In genomic region chr20:13838664-13839063, GRCh38 we compare ENCODE assay signal across 18 cellular contexts. TPM values are rescaled to one million over a fixed set of nuclear protein-coding genes. Genes with fewer than 3 reads are reported as not detected.
DNase-seq lines count a peak whose midpoint lies in the region; ATAC-seq and TF ChIP-seq lines count a peak whose summit lies in the region.
"Had no signal": no experiment of that assay in that cellular context is flagged by ENCODE, and none has a peak within 500 bp of the region (broad histone marks: within the 10 kb centered on the region; RNA-seq: fewer than 3 reads in every experiment).

No MANE protein-coding gene starts in this region.

- H3K4me3 Mint-ChIP-seq in endodermal cell, result no peak overlapping the region

- no peak for TF ChIP-seq POLR2A in vagina (IDR thresholded peaks at IDR 0.05)

- H3K27me3 ChIP-seq in right cardiac atrium (ENCODE audit: control insufficient read depth, insufficient read depth), result peaks cover 3% of the 10 kb centered on the region
- peaks cover 100% of the 10 kb centered on the region for H3K27me3 ChIP-seq in endodermal cell (ENCODE audit: control insufficient read depth, insufficient read depth, low read length, poor library complexity, severe bottlenecking)
- H3K27me3 ChIP-seq in rectal smooth muscle tissue (ENCODE audit: control insufficient read depth, insufficient read depth, low read length), result no peaks in the 10 kb centered on the region
- no peaks in the 10 kb centered on the region for H3K27me3 ChIP-seq in vagina
- H3K27me3 ChIP-seq: MG63 had no signal

- H3K27ac ChIP-seq in right cardiac atrium (ENCODE audit: low read length), result no peak overlapping the region
- no peak overlapping the region for H3K27ac ChIP-seq in endodermal cell (ENCODE audit: low read depth, low read length)
- H3K27ac ChIP-seq in rectal smooth muscle tissue (ENCODE audit: low read depth, low read length), result peak overlapping the region; percentile 27
- peak overlapping the region; percentile 10 for H3K27ac ChIP-seq in vagina
- H3K27ac ChIP-seq: PC-9 had no signal

- DNase-seq in Right ventricle myocardium superior (no peak), right cardiac atrium (no peak), endodermal cell (no peak), vagina (ENCODE audit: extremely low spot score in 2 of 2) (no peak), NCI-H510A treated with DMSO at 0.1 percent for 48 hours (lab: John Stamatoyannopoulos, UW) (no peak)
- DNase-seq in activated CD4-positive, alpha-beta T cell treated with anti-CD3 and anti-CD28 coated beads, Interleukin-2, amount 50 U/mL, for 1 hour, result no peak
- DNase-seq: Calu3, DMS79 treated with DMSO at 0.1 percent for 48 hours, GF-D8, KG1, MG63, NCI-H2029, NCI-H446, NCI-H526, NCI-H82, SHP77 had no signal

- TF ChIP-seq CTCF in endodermal cell (conservative IDR thresholded peaks at IDR 0.05), result no peak
- TF ChIP-seq CTCF in vagina (IDR thresholded peaks at IDR 0.05), result no peak

- H3K36me3 Mint-ChIP-seq in endodermal cell (ENCODE audit: low read depth), result no peaks in the 10 kb centered on the region

- H3K36me3 ChIP-seq in endodermal cell (ENCODE audit: control insufficient read depth, insufficient read depth, low read length) (no peaks in the 10 kb centered on the region), rectal smooth muscle tissue (ENCODE audit: control insufficient read depth, insufficient read depth, low read length) (no peaks in the 10 kb centered on the region), vagina (no peaks in the 10 kb centered on the region)
- H3K36me3 ChIP-seq: MG63 had no signal

- H3K4me1 ChIP-seq in right cardiac atrium (ENCODE audit: control insufficient read depth, insufficient read depth, low read length), result no peaks in the 10 kb centered on the region
- H3K4me1 ChIP-seq in endodermal cell (ENCODE audit: control insufficient read depth, insufficient read depth, low read length), result no peaks in the 10 kb centered on the region
- peaks cover 17% of the 10 kb centered on the region for H3K4me1 ChIP-seq in rectal smooth muscle tissue (ENCODE audit: control insufficient read depth, insufficient read depth, low read length)
- no peaks in the 10 kb centered on the region for H3K4me1 ChIP-seq in vagina

- intact Hi-C loops in Right ventricle myocardium superior (cut with DNase I), result no loop called here
- intact Hi-C loops in right cardiac atrium (cut with DNase I), result no loop called here
- intact Hi-C loops in vagina (cut with DNase I), result no loop called here

- H3K4me3 ChIP-seq in right cardiac atrium (ENCODE audit: low read length) (no peak overlapping the region), endodermal cell (ENCODE audit: low read length) (no peak overlapping the region), rectal smooth muscle tissue (ENCODE audit: low read length) (no peak overlapping the region), vagina (no peak overlapping the region)
- H3K4me3 ChIP-seq: MG63, PC-9 had no signal

- H3K4me1 Mint-ChIP-seq in endodermal cell, result peaks cover 8% of the 10 kb centered on the region

- H3K27ac Mint-ChIP-seq in endodermal cell, result peak overlapping the region; percentile 49

- no peak overlapping the region for H3K9ac ChIP-seq in endodermal cell (ENCODE audit: extremely low read depth, low read length, poor library complexity, severe bottlenecking)
- no peak overlapping the region for H3K9ac ChIP-seq in rectal smooth muscle tissue (ENCODE audit: low read length)

- WGBS in right cardiac atrium, result 55% methylated on average over 7 of the region's 7 CpGs
- WGBS in endodermal cell (ENCODE audit: insufficient coverage in 1 of 2, insufficient read length in 1 of 2), 2 experiments, result 83 to 92% methylated on average over 6 to 7 of the region's 7 CpGs

- peaks cover 97% of the 10 kb centered on the region for H3K27me3 Mint-ChIP-seq in endodermal cell (ENCODE audit: insufficient read depth)

- no peaks in the 10 kb centered on the region for H3K9me3 Mint-ChIP-seq in endodermal cell

- H3K9me3 ChIP-seq in right cardiac atrium (ENCODE audit: control insufficient read depth, low read length) (no peaks in the 10 kb centered on the region), endodermal cell (ENCODE audit: control insufficient read depth, low read length) (no peaks in the 10 kb centered on the region), vagina (no peaks in the 10 kb centered on the region)
- H3K9me3 ChIP-seq: MG63 had no signal

- ATAC-seq in Right ventricle myocardium superior (ENCODE audit: poor library complexity) (peak; percentile 78), right cardiac atrium (no peak)

RNA-seq across cellular contexts. Expression of gene NDUFAF5, which starts 53.8 kb away (rescaled TPM):
- total RNA-seq in Right ventricle myocardium superior (76.0 TPM), right cardiac atrium (10 to 100 TPM; 56.1 to 72.3 (median 64.1) TPM), endodermal cell (10 to 100 TPM; 32.9 to 33.5 TPM), vagina (11.3 TPM)
- polyA plus RNA-seq in right cardiac atrium, result 55.7 TPM
- 25.6 TPM for polyA plus RNA-seq in endodermal cell (2013, experiment 1 of 2)
- polyA plus RNA-seq in endodermal cell (2013, experiment 2 of 2), result 23.2 TPM

RNA-seq across cellular contexts. Expression of gene ESF1, which starts 53.9 kb away (rescaled TPM):
- total RNA-seq in Right ventricle myocardium superior (13.3 TPM), right cardiac atrium (10 to 100 TPM; 10.8 to 16.6 (median 13.6) TPM), endodermal cell (10 to 100 TPM; 23.9 to 32.1 TPM), vagina (14.0 TPM)
- polyA plus RNA-seq in right cardiac atrium, result 11.9 TPM
- polyA plus RNA-seq in endodermal cell (2013, experiment 1 of 2), result 20.1 TPM
- 18.3 TPM for polyA plus RNA-seq in endodermal cell (2013, experiment 2 of 2)

Comparison
In these comparisons a context has a peak if more than half of its experiments do, and no peak if none do; other contexts are left out.
1. H3K27ac ChIP-seq: peak in rectal smooth muscle tissue (single experiment) and vagina (single experiment); none in right cardiac atrium (single experiment) and endodermal cell (single experiment).